Comparison of ENCODE assay signal across 13 cellular contexts in the genomic region with DNA sequence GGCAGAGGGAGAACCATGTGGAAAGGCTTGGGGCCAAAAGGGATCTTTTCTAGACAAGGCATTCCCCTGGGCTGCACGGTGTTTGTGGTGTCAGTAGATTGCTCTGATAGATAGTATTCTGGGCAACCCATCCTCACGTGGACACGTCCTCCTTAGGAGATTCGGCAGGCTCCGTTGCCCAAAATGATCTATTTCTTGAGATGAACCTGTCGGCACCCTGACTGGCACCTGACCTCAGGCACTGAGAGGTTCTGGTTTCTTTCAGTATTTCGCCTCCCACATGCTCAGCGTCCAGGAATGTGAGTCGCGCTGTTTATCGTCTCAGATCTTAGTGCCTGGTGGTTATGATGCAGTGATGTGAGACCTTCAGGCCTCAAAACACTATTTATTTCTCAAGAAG.
DNase-seq lines count a peak whose midpoint lies in the region; ATAC-seq, FAIRE-seq and TF ChIP-seq lines count a peak whose summit lies in the region.
"Had no signal": no experiment of that assay in that cellular context is flagged by ENCODE, and none has a peak within 500 bp of the region (broad histone marks: within the 10 kb centered on the region; RNA-seq: fewer than 3 reads in every experiment).

No MANE protein-coding gene starts in this region.

- H3K36me3 Mint-ChIP-seq in HFFc6 (ENCODE audit: low read depth) (peaks cover 7% of the 10 kb centered on the region; the same call in 1 of the 2 replicates), natural killer cell (no peaks in the 10 kb centered on the region)

- intact Hi-C loops in GM12878 (cut with micrococcal nuclease; ENCODE audit: unreplicated experiment), result no loop called here
- intact Hi-C loops in natural killer cell (cut with micrococcal nuclease), result no loop called here

- H3K79me2 ChIP-seq in GM12878 (ENCODE audit: control insufficient read depth, insufficient read depth, low read length), result no peaks in the 10 kb centered on the region

- no peak overlapping the region for H3K4me2 ChIP-seq in GM12878 (ENCODE audit: control insufficient read depth, insufficient read depth)

- no peak for TF ChIP-seq POLR2A in GM12878 (IDR thresholded peaks at IDR 0.05; ENCODE audit: low read depth, low read length)

- H3K4me1 Mint-ChIP-seq in HFFc6 (ENCODE audit: low read depth), result peaks cover 65% of the 10 kb centered on the region
- peaks cover 32 to 36% of the 10 kb centered on the region in 2 donors for H3K4me1 Mint-ChIP-seq in natural killer cell

- H3K4me3 ChIP-seq in GM12878, result no peak overlapping the region
- H3K4me3 ChIP-seq: upper lobe of left lung had no signal

- RAD21 ChIA-PET in GM12878 (lab: Charles Lee; ENCODE audit: unreplicated experiment), result no interaction called here

- BruUV-seq in GM12878 (replicated peaks; lab: Mats Ljungman, UMichigan), result no TSS peak

- H3K9me3 Mint-ChIP-seq in HFFc6 (no peaks in the 10 kb centered on the region), natural killer cell (no peaks in the 10 kb centered on the region)
- H3K9me3 Mint-ChIP-seq: activated B cell treated with CpG ODN at 0.5 μM for 24 hours had no signal

- DNase-seq in activated CD4-positive, alpha-beta T cell treated with anti-CD3 and anti-CD28 coated beads, Interleukin-2, amount 50 U/mL, for 48 hours, result peak; percentile 43 to 45
- no peak for DNase-seq in activated CD4-positive, alpha-beta T cell treated with anti-CD3 and anti-CD28 coated beads for 1 hour
- DNase-seq in HFFc6 (peak; percentile 68), GM12878 (ENCODE audit: low read depth, low spot score) (no peak), natural killer cell (no peak), HEK293T (ENCODE audit: extremely low spot score) (no peak), mucosa of gallbladder (ENCODE audit: low spot score) (no peak)
- DNase-seq: activated B cell treated with CpG ODN at 0.5 μM for 24 hours, amygdala, GF-D8, NCI-H446, upper lobe of left lung had no signal

- H3K27ac Mint-ChIP-seq in HFFc6 (peak overlapping the region; percentile 50), natural killer cell (peak overlapping the region; percentile 1 to 34)
- H3K27ac Mint-ChIP-seq: activated B cell treated with CpG ODN at 0.5 μM for 24 hours had no signal

- H3K4me3 Mint-ChIP-seq in HFFc6, result peak overlapping the region; percentile 11; the same call in 1 of the 2 replicates
- H3K4me3 Mint-ChIP-seq in natural killer cell, result no peak overlapping the region
- H3K4me3 Mint-ChIP-seq: activated B cell treated with CpG ODN at 0.5 μM for 24 hours had no signal

- no peak for ATAC-seq in GM12878
- ATAC-seq in natural killer cell, result peak in 2 of 3 donors; percentile 35 to 43
- no peak for ATAC-seq in esophagus mucosa

- CTCF ChIA-PET in GM12878 (lab: Yijun Ruan, JAX), result no interaction called here
- CTCF ChIA-PET in HEK293T (lab: Yijun Ruan, JAX), result no interaction called here

- H3K27me3 ChIP-seq in GM12878 (replicated peaks in 1 of 2; ENCODE audit: control insufficient read depth in 2 of 2, insufficient read depth in 2 of 2, low read length in 1 of 2), result no peaks in the 10 kb centered on the region
- H3K27me3 ChIP-seq: upper lobe of left lung had no signal

- no peak overlapping the region for H3K27ac ChIP-seq in GM12878 (ENCODE audit: control insufficient read depth, insufficient read depth)
- H3K27ac ChIP-seq: upper lobe of left lung had no signal

- H3K4me1 ChIP-seq in GM12878 (ENCODE audit: control insufficient read depth, insufficient read depth, low read length), result no peaks in the 10 kb centered on the region
- H3K4me1 ChIP-seq: upper lobe of left lung had no signal

- SMC1A ChIA-PET in GM12878 (lab: Charles Lee; ENCODE audit: uncharacterized antibody, unreplicated experiment), result no interaction called here

- H4K20me1 ChIP-seq in GM12878 (ENCODE audit: control insufficient read depth, insufficient read depth), result no peaks in the 10 kb centered on the region

- TF ChIP-seq EP300 in GM12878 (IDR thresholded peaks at IDR 0.05; ENCODE audit: borderline replicate concordance in 1 of 2, control insufficient read depth in 1 of 2, low read depth in 2 of 2, low read length in 2 of 2), result no peak

- no peak overlapping the region for H3K9ac ChIP-seq in GM12878 (ENCODE audit: control insufficient read depth, insufficient read depth, low read length)

- in situ Hi-C loops in GM12878 (cut with MboI), result no loop called here

- WGBS in GM12878 (ENCODE audit: insufficient coverage, insufficient replicate concordance, low lambda C conversion rate, missing lambda C conversion rate), result 4% methylated on average over 11 of the region's 11 CpGs

- no peaks in the 10 kb centered on the region for H3K36me3 ChIP-seq in GM12878 (ENCODE audit: control insufficient read depth in 2 of 2, insufficient read depth in 2 of 2, low read length in 1 of 2)
- H3K36me3 ChIP-seq: upper lobe of left lung had no signal

- POLR2A ChIA-PET in GM12878 (lab: Charles Lee) (no interaction called here), HEK293T (lab: Yijun Ruan, JAX) (no interaction called here)

- TF ChIP-seq RAD21 in GM12878 (IDR thresholded peaks at IDR 0.05; ENCODE audit: insufficient read depth, low read depth, low read length), result no peak

- H2AFZ ChIP-seq in GM12878 (ENCODE audit: control insufficient read depth, low read depth, low read length), result peak overlapping the region; percentile 30; the same call in 1 of the 2 replicates

- H3K27me3 Mint-ChIP-seq in HFFc6 (ENCODE audit: insufficient read depth) (peaks cover 7% of the 10 kb centered on the region), natural killer cell (ENCODE audit: low read depth in 2 of 2) (no peaks in the 10 kb centered on the region)

- TF ChIP-seq CTCF in HFFc6 (IDR thresholded peaks at IDR 0.05), result no peak
- TF ChIP-seq CTCF in GM12878 (IDR thresholded peaks at IDR 0.05 in 2 of 3, conservative IDR thresholded peaks at IDR 0.05 in 1 of 3; ENCODE audit: control insufficient read depth in 2 of 3, extremely low read depth in 1 of 3, insufficient read depth in 1 of 3, low read depth in 3 of 3, low read length in 3 of 3), result no peak
- TF ChIP-seq CTCF in natural killer cell (IDR thresholded peaks at IDR 0.05), result no peak

- H3K9me3 ChIP-seq in GM12878 (replicated peaks; ENCODE audit: control insufficient read depth, insufficient read depth, low read length), result no peaks in the 10 kb centered on the region; the same call in 2 of the 3 replicates
- H3K9me3 ChIP-seq: upper lobe of left lung had no signal

- no peak for FAIRE-seq in GM12878 (lab: Jason Lieb, UNC)

TF ChIP-seq in GM12878, 131 proteins besides CTCF, POLR2A, EP300 and RAD21:
- TF ChIP-seq POU2F2 (IDR thresholded peaks at IDR 0.05; ENCODE audit: borderline replicate concordance, low read depth, low read length), result no peak

TF ChIP-seq in HEK293T, 16 proteins besides CTCF, POLR2A, EP300 and RAD21:
- TF ChIP-seq L3MBTL2 (conservative IDR thresholded peaks at IDR 0.05), result no peak
- no peak for TF ChIP-seq SUZ12 (IDR thresholded peaks at IDR 0.05)
- TF ChIP-seq LEF1 (IDR thresholded peaks at IDR 0.05; ENCODE audit: borderline replicate concordance), result no peak
- no peak for TF ChIP-seq ARNT (IDR thresholded peaks at IDR 0.05)

Comparison
In these comparisons a context has a peak if more than half of its experiments do, and no peak if none do; other contexts are left out.
1. DNase-seq: peak in activated CD4-positive, alpha-beta T cell treated with anti-CD3 and anti-CD28 coated beads, Interleukin-2, amount 50 U/mL, for 48 hours (2 of 2) and HFFc6 (single experiment); none in activated CD4-positive, alpha-beta T cell treated with anti-CD3 and anti-CD28 coated beads for 1 hour (single experiment), GM12878 (single experiment), natural killer cell (single experiment), HEK293T (single experiment) and mucosa of gallbladder (single experiment).
2. ATAC-seq: peak in natural killer cell (2 of 3); none in GM12878 (single experiment) and esophagus mucosa (single experiment).